In genomic region chr22:41827671-41828070, GRCh38 we compare ENCODE assay signal across 17 cellular contexts. TPM values are rescaled to one million over a fixed set of nuclear protein-coding genes. Genes with fewer than 3 reads are reported as not detected.
A peak's percentile ranks its signal among the peaks of the same experiment; 100 is the strongest.
DNase-seq lines count a peak whose midpoint lies in the region; ATAC-seq and TF ChIP-seq lines count a peak whose summit lies in the region.
"Had no signal": no experiment of that assay in that cellular context is flagged by ENCODE, and none has a peak within 500 bp of the region (broad histone marks: within the 10 kb centered on the region; RNA-seq: fewer than 3 reads in every experiment).

No MANE protein-coding gene starts in this region.

- peak overlapping the region; percentile 14 for H3K27ac Mint-ChIP-seq in activated T-helper 1 cell treated with anti-CD3 and anti-CD28 coated beads, Interleukin-12 subunit alpha, Interleukin-12 subunit beta, Interleukin-2, Interleukin-4 antibody, amounts not matched to agents 30 ng/mL and 10 ng/mL and 1 ng/mL, durations not matched to agents 14 hours and 24 hours and 36 hours
- peak overlapping the region; percentile 99 for H3K27ac Mint-ChIP-seq in natural killer cell

- intact Hi-C loops in left ventricle myocardium inferior (cut with micrococcal nuclease) (no loop called here), left cardiac atrium (cut with DNase I) (loop anchor here in 1 of 2 donors (10.0 kb wide), 1 partner anchor 133 kb away; the partner anchor contains the start of gene MEI1), natural killer cell (cut with micrococcal nuclease) (no loop called here)
- intact Hi-C loops in activated T-helper 1 cell treated with anti-CD3 and anti-CD28 coated beads, Interleukin-12 subunit alpha, Interleukin-12 subunit beta, Interleukin-2, Interleukin-4 antibody, amounts not matched to agents 30 ng/mL and 10 ng/mL and 1 ng/mL, durations not matched to agents 14 hours and 24 hours and 36 hours (cut with micrococcal nuclease): no loop called here

- no peaks in the 10 kb centered on the region for H3K27me3 ChIP-seq in left ventricle myocardium inferior (ENCODE audit: low read depth)

- no peaks in the 10 kb centered on the region for H3K36me3 ChIP-seq in left ventricle myocardium inferior

- DNase-seq in left ventricle myocardium inferior (no peak), left cardiac atrium (no peak), natural killer cell (no peak), NCI-H2081 (lab: John Stamatoyannopoulos, UW) (no peak), NCI-H1048 (lab: John Stamatoyannopoulos, UW) (no peak), HuH-7.5 (ENCODE audit: low spot score) (no peak)
- DNase-seq in activated T-helper 1 cell treated with anti-CD3 and anti-CD28 coated beads, Interleukin-12 subunit alpha, Interleukin-12 subunit beta, Interleukin-2, Interleukin-4 antibody, amounts not matched to agents 30 ng/mL and 10 ng/mL and 1 ng/mL, durations not matched to agents 14 hours and 24 hours and 36 hours (ENCODE audit: low spot score): no peak
- DNase-seq: activated CD8-positive, alpha-beta memory T cell treated with anti-CD3 and anti-CD28 coated beads for 24 hours; activated gamma-delta T cell; effector CD4-positive, alpha-beta T cell; GF-D8; NCI-H2171 had no signal

- H3K27me3 Mint-ChIP-seq in activated T-helper 1 cell treated with anti-CD3 and anti-CD28 coated beads, Interleukin-12 subunit alpha, Interleukin-12 subunit beta, Interleukin-2, Interleukin-4 antibody, amounts not matched to agents 30 ng/mL and 10 ng/mL and 1 ng/mL, durations not matched to agents 14 hours and 24 hours and 36 hours (ENCODE audit: insufficient read depth): peaks cover 2% of the 10 kb centered on the region
- H3K27me3 Mint-ChIP-seq in natural killer cell (ENCODE audit: low read depth in 2 of 2): no peaks in the 10 kb centered on the region
- H3K27me3 Mint-ChIP-seq: stimulated activated naive CD8-positive, alpha-beta T cell treated with anti-CD3 and anti-CD28 coated beads, Interleukin-15, Interleukin-2, amounts not matched to agents 100 ng/mL and 50 ng/mL, for 24 hours had no signal

- peak overlapping the region; percentile 75 for H3K27ac ChIP-seq in left ventricle myocardium inferior (replicated peaks)

- no peak for ATAC-seq in left cardiac atrium
- ATAC-seq in natural killer cell: no peak
- no peak for ATAC-seq in HG03175 (IDR thresholded peaks at IDR 0.05; ENCODE audit: unreplicated experiment)
- ATAC-seq: HCT116, HepG2 had no signal

- no peaks in the 10 kb centered on the region for H3K9me3 ChIP-seq in left ventricle myocardium inferior (replicated peaks)
- H3K9me3 ChIP-seq: mucosa of descending colon had no signal

- H3K9me3 Mint-ChIP-seq in activated T-helper 1 cell treated with anti-CD3 and anti-CD28 coated beads, Interleukin-12 subunit alpha, Interleukin-12 subunit beta, Interleukin-2, Interleukin-4 antibody, amounts not matched to agents 30 ng/mL and 10 ng/mL and 1 ng/mL, durations not matched to agents 14 hours and 24 hours and 36 hours: no peaks in the 10 kb centered on the region
- H3K9me3 Mint-ChIP-seq in natural killer cell: no peaks in the 10 kb centered on the region
- H3K9me3 Mint-ChIP-seq: stimulated activated naive CD8-positive, alpha-beta T cell treated with anti-CD3 and anti-CD28 coated beads, Interleukin-15, Interleukin-2, amounts not matched to agents 100 ng/mL and 50 ng/mL, for 24 hours had no signal

- H3K4me1 Mint-ChIP-seq in activated T-helper 1 cell treated with anti-CD3 and anti-CD28 coated beads, Interleukin-12 subunit alpha, Interleukin-12 subunit beta, Interleukin-2, Interleukin-4 antibody, amounts not matched to agents 30 ng/mL and 10 ng/mL and 1 ng/mL, durations not matched to agents 14 hours and 24 hours and 36 hours (ENCODE audit: low read depth): peaks cover 51% of the 10 kb centered on the region
- H3K4me1 Mint-ChIP-seq in natural killer cell: peaks cover 16 to 22% of the 10 kb centered on the region in 2 donors

- peaks cover 25% of the 10 kb centered on the region for H3K36me3 Mint-ChIP-seq in activated T-helper 1 cell treated with anti-CD3 and anti-CD28 coated beads, Interleukin-12 subunit alpha, Interleukin-12 subunit beta, Interleukin-2, Interleukin-4 antibody, amounts not matched to agents 30 ng/mL and 10 ng/mL and 1 ng/mL, durations not matched to agents 14 hours and 24 hours and 36 hours (ENCODE audit: low read depth)
- no peaks in the 10 kb centered on the region for H3K36me3 Mint-ChIP-seq in natural killer cell

- H3K4me1 ChIP-seq in left ventricle myocardium inferior: peaks cover 36% of the 10 kb centered on the region

- H3K4me3 Mint-ChIP-seq in activated T-helper 1 cell treated with anti-CD3 and anti-CD28 coated beads, Interleukin-12 subunit alpha, Interleukin-12 subunit beta, Interleukin-2, Interleukin-4 antibody, amounts not matched to agents 30 ng/mL and 10 ng/mL and 1 ng/mL, durations not matched to agents 14 hours and 24 hours and 36 hours: no peak overlapping the region
- no peak overlapping the region for H3K4me3 Mint-ChIP-seq in natural killer cell
- H3K4me3 Mint-ChIP-seq: stimulated activated naive CD8-positive, alpha-beta T cell treated with anti-CD3 and anti-CD28 coated beads, Interleukin-15, Interleukin-2, amounts not matched to agents 100 ng/mL and 50 ng/mL, for 24 hours had no signal

- no peak overlapping the region for H3K4me3 ChIP-seq in left ventricle myocardium inferior
- H3K4me3 ChIP-seq: mucosa of descending colon had no signal

- no peak for TF ChIP-seq CTCF in left ventricle myocardium inferior (IDR thresholded peaks at IDR 0.05; ENCODE audit: borderline replicate concordance)
- TF ChIP-seq CTCF in natural killer cell (IDR thresholded peaks at IDR 0.05): no peak

RNA-seq across cellular contexts. Expression of gene SREBF2, which starts 5.2 kb away (rescaled TPM):
- total RNA-seq in left ventricle myocardium inferior (74.5 TPM), left cardiac atrium (10 to 100 TPM; 58.7 to 84.0 TPM), natural killer cell (100 to 1,000 TPM; 101 to 106 (median 105) TPM)
- 235 and 245 TPM in 2 replicates for total RNA-seq in activated T-helper 1 cell treated with anti-CD3 and anti-CD28 coated beads, Interleukin-12 subunit alpha, Interleukin-12 subunit beta, Interleukin-2, Interleukin-4 antibody, amounts not matched to agents 30 ng/mL and 10 ng/mL and 1 ng/mL, durations not matched to agents 14 hours and 24 hours and 36 hours

RNA-seq across cellular contexts. Expression of gene CCDC134, which starts 27.2 kb away (rescaled TPM):
- 3.9 TPM for total RNA-seq in left ventricle myocardium inferior
- 1 to 10 TPM; 4.9 to 5.4 TPM for total RNA-seq in left cardiac atrium
- total RNA-seq in activated T-helper 1 cell treated with anti-CD3 and anti-CD28 coated beads, Interleukin-12 subunit alpha, Interleukin-12 subunit beta, Interleukin-2, Interleukin-4 antibody, amounts not matched to agents 30 ng/mL and 10 ng/mL and 1 ng/mL, durations not matched to agents 14 hours and 24 hours and 36 hours: 18.0 and 19.6 TPM in 2 replicates
- total RNA-seq in natural killer cell: 10 to 100 TPM; 16.4 to 22.1 (median 16.7) TPM
